In the genomic region with DNA sequence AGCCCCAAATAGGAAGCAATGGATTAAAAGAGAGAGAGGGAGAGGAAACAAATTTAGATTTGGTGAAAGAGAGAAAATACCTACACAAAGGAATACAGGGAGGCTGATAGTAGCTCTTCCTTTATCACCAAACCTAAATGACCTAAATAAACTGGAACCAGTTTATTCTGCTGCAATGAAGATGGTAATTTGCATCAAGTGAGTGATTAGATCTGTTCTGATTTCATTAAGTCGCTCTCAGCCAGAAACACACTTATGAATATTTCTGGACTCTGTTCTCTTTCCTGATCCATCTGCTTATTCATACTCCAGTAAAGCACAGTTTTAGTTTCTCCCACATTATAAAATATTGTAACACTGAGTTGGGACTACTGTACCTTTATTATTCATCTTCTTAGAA, we compare ENCODE assay signal across 39 cellular contexts.
"Had no signal": no experiment of that assay in that cellular context is flagged by ENCODE, and none has a peak within 500 bp of the region (broad histone marks: within the 10 kb centered on the region; RNA-seq: fewer than 3 reads in every experiment).

No MANE protein-coding gene starts in this region.

- H3K27ac ChIP-seq: body of pancreas, breast epithelium, VCaP had no signal

- H3K27me3 Mint-ChIP-seq: activated B cell treated with CpG ODN at 0.5 μM for 24 hours; activated CD4-positive, alpha-beta memory T cell treated with anti-CD3 and anti-CD28 coated beads for 36 hours; activated CD8-positive, alpha-beta memory T cell treated with anti-CD3 and anti-CD28 coated beads, Interleukin-2, amount 10 ng/mL, durations not matched to agents 7 days and 5 days; activated naive CD4-positive, alpha-beta T cell treated with anti-CD3 and anti-CD28 coated beads, Interleukin-2, amount 50 U/mL, for 24 hours; activated naive CD8-positive, alpha-beta T cell treated with anti-CD3 and anti-CD28 coated beads, Interleukin-2, amount 10 ng/mL, durations not matched to agents 7 days and 5 days; activated T-helper 17 cell treated with anti-CD3 and anti-CD28 coated beads, Interleukin-2, amount 50 U/mL, for 72 hours; IgD-negative memory B cell had no signal

- H3K36me3 ChIP-seq: breast epithelium had no signal

- H3K9me3 ChIP-seq: body of pancreas, breast epithelium had no signal

- DNase-seq: activated B cell treated with CpG ODN at 0.5 μM for 24 hours; activated CD4-positive, alpha-beta memory T cell treated with anti-CD3 and anti-CD28 coated beads for 36 hours; activated CD4-positive, alpha-beta T cell treated with anti-CD3 and anti-CD28 coated beads for 4 hours; activated CD4-positive, alpha-beta T cell treated with anti-CD3 and anti-CD28 coated beads, Interleukin-2, amount 50 U/mL, for 1 hour; activated CD4-positive, CD25-positive, alpha-beta regulatory T cell treated with anti-CD3 and anti-CD28 coated beads, Interleukin-2, amount 50 U/mL, for 72 hours; activated CD8-positive, alpha-beta memory T cell treated with anti-CD3 and anti-CD28 coated beads for 24 hours; activated CD8-positive, alpha-beta memory T cell treated with anti-CD3 and anti-CD28 coated beads, Interleukin-2, amount 10 ng/mL, durations not matched to agents 7 days and 5 days; activated CD8-positive, alpha-beta memory T cell treated with anti-CD3 and anti-CD28 coated beads, Interleukin-2, amount 50 U/mL, for 48 hours; activated effector memory CD4-positive, alpha-beta T cell treated with anti-CD3 and anti-CD28 coated beads, Interleukin-2, amount 50 U/mL, for 16 hours; activated naive CD4-positive, alpha-beta T cell; activated naive CD8-positive, alpha-beta T cell treated with anti-CD3 and anti-CD28 coated beads, Interleukin-2, amount 10 ng/mL, durations not matched to agents 7 days and 5 days; activated T-cell treated with anti-CD3 and anti-CD28 coated beads, Interleukin-2, amount 50 U/mL, for 48 hours; amygdala; body of pancreas; cerebellar nuclear complex; Karpas-422; KBM-7; NCI-H1048; NCI-H1105 treated with DMSO at 0.1 percent for 48 hours; NCI-H1436; NCI-H1694; NCI-H2029; NCI-H2171 treated with DMSO at 0.1 percent for 48 hours; NCI-H2227 treated with DMSO at 0.1 percent for 48 hours; NCI-H446; NCI-H524; NCI-H748 treated with DMSO at 0.1 percent for 48 hours; NK-92 treated with Interleukin-12 subunit alpha and Interleukin-12 subunit beta, amount 100 ng/mL, for 24 hours; PC-3; Right ventricle myocardium superior; SW 1271; T-helper 1 cell; T-helper 2 cell; T-helper 9 cell had no signal

- H3K9me3 Mint-ChIP-seq: activated CD4-positive, alpha-beta memory T cell treated with anti-CD3 and anti-CD28 coated beads for 36 hours; activated naive CD4-positive, alpha-beta T cell treated with anti-CD3 and anti-CD28 coated beads, Interleukin-2, amount 50 U/mL, for 24 hours; activated naive CD8-positive, alpha-beta T cell treated with anti-CD3 and anti-CD28 coated beads, Interleukin-2, amount 10 ng/mL, durations not matched to agents 7 days and 5 days had no signal

- H3K4me3 ChIP-seq: body of pancreas, breast epithelium had no signal

- H3K27me3 ChIP-seq: body of pancreas, breast epithelium had no signal

- H3K4me1 Mint-ChIP-seq: activated B cell treated with CpG ODN at 0.5 μM for 24 hours; activated CD8-positive, alpha-beta memory T cell treated with anti-CD3 and anti-CD28 coated beads, Interleukin-2, amount 10 ng/mL, durations not matched to agents 7 days and 5 days; activated naive CD4-positive, alpha-beta T cell treated with anti-CD3 and anti-CD28 coated beads, Interleukin-2, amount 50 U/mL, for 24 hours; activated naive CD8-positive, alpha-beta T cell treated with anti-CD3 and anti-CD28 coated beads, Interleukin-2, amount 10 ng/mL, durations not matched to agents 7 days and 5 days; activated T-helper 17 cell treated with anti-CD3 and anti-CD28 coated beads, Interleukin-2, amount 50 U/mL, for 72 hours; IgD-negative memory B cell had no signal

- H3K4me3 Mint-ChIP-seq: activated B cell treated with CpG ODN at 0.5 μM for 24 hours; activated CD4-positive, alpha-beta memory T cell treated with anti-CD3 and anti-CD28 coated beads for 36 hours; activated CD8-positive, alpha-beta memory T cell treated with anti-CD3 and anti-CD28 coated beads, Interleukin-2, amount 10 ng/mL, durations not matched to agents 7 days and 5 days; activated naive CD4-positive, alpha-beta T cell treated with anti-CD3 and anti-CD28 coated beads, Interleukin-2, amount 50 U/mL, for 24 hours; activated naive CD8-positive, alpha-beta T cell treated with anti-CD3 and anti-CD28 coated beads, Interleukin-2, amount 10 ng/mL, durations not matched to agents 7 days and 5 days; activated T-helper 17 cell treated with anti-CD3 and anti-CD28 coated beads, Interleukin-2, amount 50 U/mL, for 72 hours; IgD-negative memory B cell had no signal

- H3K27ac Mint-ChIP-seq: activated B cell treated with CpG ODN at 0.5 μM for 24 hours; activated CD4-positive, alpha-beta memory T cell treated with anti-CD3 and anti-CD28 coated beads for 36 hours; activated CD8-positive, alpha-beta memory T cell treated with anti-CD3 and anti-CD28 coated beads, Interleukin-2, amount 10 ng/mL, durations not matched to agents 7 days and 5 days; activated naive CD4-positive, alpha-beta T cell treated with anti-CD3 and anti-CD28 coated beads, Interleukin-2, amount 50 U/mL, for 24 hours; activated naive CD8-positive, alpha-beta T cell treated with anti-CD3 and anti-CD28 coated beads, Interleukin-2, amount 10 ng/mL, durations not matched to agents 7 days and 5 days; activated T-helper 17 cell treated with anti-CD3 and anti-CD28 coated beads, Interleukin-2, amount 50 U/mL, for 72 hours; IgD-negative memory B cell had no signal

- H3K36me3 Mint-ChIP-seq: activated CD4-positive, alpha-beta memory T cell treated with anti-CD3 and anti-CD28 coated beads for 36 hours; activated CD8-positive, alpha-beta memory T cell treated with anti-CD3 and anti-CD28 coated beads, Interleukin-2, amount 10 ng/mL, durations not matched to agents 7 days and 5 days; activated naive CD4-positive, alpha-beta T cell treated with anti-CD3 and anti-CD28 coated beads, Interleukin-2, amount 50 U/mL, for 24 hours; activated naive CD8-positive, alpha-beta T cell treated with anti-CD3 and anti-CD28 coated beads, Interleukin-2, amount 10 ng/mL, durations not matched to agents 7 days and 5 days; IgD-negative memory B cell had no signal

- H3K4me1 ChIP-seq: body of pancreas, breast epithelium had no signal

- ATAC-seq: activated CD8-positive, alpha-beta memory T cell treated with anti-CD3 and anti-CD28 coated beads, Interleukin-2, amount 10 ng/mL, durations not matched to agents 7 days and 5 days; activated T-helper 17 cell treated with anti-CD3 and anti-CD28 coated beads, Interleukin-2, amount 50 U/mL, for 72 hours; body of pancreas; PC-3 had no signal
